ENCODE assay signal across 2 cellular contexts in genomic region chr3:106862067-106862466, GRCh38.
TF ChIP-seq lines count a peak whose summit lies in the region.

No MANE protein-coding gene starts in this region.

TF ChIP-seq in H1, 55 proteins besides CTCF, POLR2A, EP300 and RAD21 (continued from another document):
- TF ChIP-seq EZH2 (IDR thresholded peaks at IDR 0.05; ENCODE audit: low read depth, low read length, severe bottlenecking), result no peak

TF ChIP-seq in neural cell, 6 proteins besides CTCF, POLR2A, EP300 and RAD21 (continued from another document):
- no peak for TF ChIP-seq POLR2AphosphoS5 (IDR thresholded peaks at IDR 0.05)
